In genomic region chr5:177035982-177036381, GRCh38 we compare ENCODE assay signal across 1 cellular context.
TF ChIP-seq lines count a peak whose summit lies in the region.

No MANE protein-coding gene starts in this region.

TF ChIP-seq in WTC11, 78 proteins besides CTCF, POLR2A, EP300 and RAD21 (continued from another document):
- TF ChIP-seq, protein P1, sequence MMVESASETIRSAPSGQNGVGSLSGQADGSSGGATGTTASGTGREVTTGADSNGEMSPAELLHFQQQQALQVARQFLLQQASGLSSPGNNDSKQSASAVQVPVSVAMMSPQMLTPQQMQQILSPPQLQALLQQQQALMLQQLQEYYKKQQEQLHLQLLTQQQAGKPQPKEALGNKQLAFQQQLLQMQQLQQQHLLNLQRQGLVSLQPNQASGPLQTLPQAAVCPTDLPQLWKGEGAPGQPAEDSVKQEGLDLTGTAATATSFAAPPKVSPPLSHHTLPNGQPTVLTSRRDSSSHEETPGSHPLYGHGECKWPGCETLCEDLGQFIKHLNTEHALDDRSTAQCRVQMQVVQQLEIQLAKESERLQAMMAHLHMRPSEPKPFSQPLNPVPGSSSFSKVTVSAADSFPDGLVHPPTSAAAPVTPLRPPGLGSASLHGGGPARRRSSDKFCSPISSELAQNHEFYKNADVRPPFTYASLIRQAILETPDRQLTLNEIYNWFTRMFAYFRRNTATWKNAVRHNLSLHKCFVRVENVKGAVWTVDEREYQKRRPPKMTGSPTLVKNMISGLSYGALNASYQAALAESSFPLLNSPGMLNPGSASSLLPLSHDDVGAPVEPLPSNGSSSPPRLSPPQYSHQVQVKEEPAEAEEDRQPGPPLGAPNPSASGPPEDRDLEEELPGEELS (CRISPR knock-in tag; IDR thresholded peaks at IDR 0.05) = no peak
- TF ChIP-seq EMX1 (CRISPR knock-in tag; IDR thresholded peaks at IDR 0.05) = no peak
